Comparison of ENCODE assay signal across 8 cellular contexts in the genomic region with DNA sequence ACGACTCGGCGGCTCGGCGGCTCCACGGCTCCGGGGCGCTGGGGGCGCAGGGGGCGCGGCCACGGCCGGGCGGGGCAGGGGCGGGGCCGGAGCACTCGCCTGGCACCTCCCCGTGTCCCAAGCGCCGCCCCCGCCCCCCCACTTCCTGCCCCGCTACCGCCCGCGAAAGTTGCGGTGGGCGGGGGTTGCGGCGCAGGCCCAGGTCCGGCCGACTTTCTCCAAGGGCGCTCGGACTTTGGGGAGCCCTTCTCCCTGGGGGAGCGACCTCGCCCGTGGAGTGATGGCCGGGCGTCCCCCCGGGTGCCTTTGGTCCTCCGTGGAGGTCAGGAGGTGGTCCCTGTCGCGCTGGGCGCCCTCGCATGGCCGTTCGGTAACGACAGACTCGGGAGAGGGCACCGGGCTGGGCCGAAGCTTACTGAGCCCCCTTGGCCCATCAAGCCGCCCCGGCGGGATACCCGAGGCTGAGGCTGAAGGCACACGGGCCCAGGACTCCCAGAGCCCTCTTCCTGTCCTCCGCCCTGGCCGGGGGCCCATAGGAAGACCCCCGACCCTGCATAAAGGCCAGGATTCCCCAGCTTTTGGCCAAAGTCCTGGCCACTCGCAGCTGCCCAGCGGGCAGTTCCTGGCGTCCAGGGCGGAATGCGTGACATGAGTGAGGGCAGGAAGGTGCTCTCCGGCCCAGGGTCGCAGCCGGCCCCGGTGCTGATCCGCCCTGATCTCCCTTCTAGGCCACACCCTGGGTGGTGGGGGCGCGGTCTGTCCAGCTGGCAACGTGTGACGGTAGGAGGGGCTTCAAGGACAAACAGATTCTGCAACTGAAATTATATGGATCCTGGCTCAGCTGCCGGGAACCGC. TPM values are rescaled to one million over a fixed set of nuclear protein-coding genes. Genes with fewer than 3 reads are reported as not detected.
A peak's percentile ranks its signal among the peaks of the same experiment; 100 is the strongest.
DNase-seq lines count a peak whose midpoint lies in the region; ATAC-seq and TF ChIP-seq lines count a peak whose summit lies in the region.

No MANE protein-coding gene starts in this region.

- no peaks in the 10 kb centered on the region; the same call in 1 of the 2 replicates for H3K36me3 ChIP-seq in Caco-2 (ENCODE audit: control insufficient read depth, insufficient read depth, low read length)
- H3K36me3 ChIP-seq in Panc1 (ENCODE audit: control insufficient read depth, insufficient read depth, low read length), result no peaks in the 10 kb centered on the region
- no peaks in the 10 kb centered on the region for H3K36me3 ChIP-seq in fibroblast of lung (ENCODE audit: control insufficient read depth, insufficient read depth, low read length)
- H3K36me3 ChIP-seq in stomach, result no peaks in the 10 kb centered on the region

- TF ChIP-seq CTCF in Caco-2 (IDR thresholded peaks at IDR 0.05; ENCODE audit: insufficient read depth in 1 of 2, low read depth in 1 of 2, low read length in 1 of 2, severe bottlenecking in 1 of 2, unreplicated experiment in 1 of 2) (peak; percentile 29 to 32), Panc1 (IDR thresholded peaks at IDR 0.05) (peak; percentile 75), fibroblast of lung (conservative IDR thresholded peaks at IDR 0.05 in 1 of 2, IDR thresholded peaks at IDR 0.05 in 1 of 2; ENCODE audit: low read depth in 1 of 2, low read length in 2 of 2) (peak; percentile 37 to 40), nephron progenitor cell (IDR thresholded peaks at IDR 0.05) (no peak), stomach (IDR thresholded peaks at IDR 0.05) (peak in 2 of 7 experiments; percentile 23 to 31)

- no TSS peak for BruUV-seq in Caco-2 (replicated peaks; lab: Mats Ljungman, UMichigan)
- BruUV-seq in Panc1 (replicated peaks; lab: Mats Ljungman, UMichigan), result no TSS peak

- POLR2A ChIA-PET in Caco-2 (lab: Charles Lee), result no interaction called here
- POLR2A ChIA-PET in Panc1 (lab: Charles Lee), result interaction anchor here (0.6 kb wide), 1 partner anchor 105 kb away, joined by 3 read pairs; no protein-coding TSS in a partner anchor

- no peaks in the 10 kb centered on the region for H3K9me3 ChIP-seq in Caco-2
- no peaks in the 10 kb centered on the region for H3K9me3 ChIP-seq in Panc1 (ENCODE audit: control insufficient read depth, insufficient read depth, low read depth, low read length)
- no peaks in the 10 kb centered on the region for H3K9me3 ChIP-seq in fibroblast of lung (ENCODE audit: control insufficient read depth, insufficient read depth, low read depth, low read length)
- no peaks in the 10 kb centered on the region for H3K9me3 ChIP-seq in stomach

- H3K27ac ChIP-seq in Panc1 (ENCODE audit: low read length) (peak overlapping the region; percentile 86), fibroblast of lung (ENCODE audit: insufficient read depth, low read length) (peak overlapping the region; percentile 84), stomach (peak overlapping the region; percentile 87 to 95 (median 88))

- H3K27ac Mint-ChIP-seq in Caco-2 (ENCODE audit: unreplicated experiment), result no peak overlapping the region
- peak overlapping the region; percentile 53 to 95 (median 93) for H3K27ac Mint-ChIP-seq in IgD-negative memory B cell
- H3K27ac Mint-ChIP-seq in nephron progenitor cell, result no peak overlapping the region

- H3K79me2 ChIP-seq in fibroblast of lung (ENCODE audit: control insufficient read depth, insufficient read depth, low read length), result peaks cover 35% of the 10 kb centered on the region

- peak overlapping the region; percentile 98 for H3K4me2 ChIP-seq in fibroblast of lung (ENCODE audit: extremely low read depth, insufficient read depth, low read length)

- in situ Hi-C loops in Panc1 (cut with HindIII; ENCODE audit: low pct_unique_long_range_greater_than_20kb, low sequenced_read_pairs), result no loop called here

- H2AFZ ChIP-seq in fibroblast of lung (ENCODE audit: low read length), result peak overlapping the region; percentile 58

- no peak for TF ChIP-seq POLR2A in stomach (IDR thresholded peaks at IDR 0.05)

- H3K27me3 Mint-ChIP-seq in Caco-2 (ENCODE audit: insufficient read depth, unreplicated experiment) (no peaks in the 10 kb centered on the region), IgD-negative memory B cell (no peaks in the 10 kb centered on the region), nephron progenitor cell (ENCODE audit: low read depth, poor library complexity) (peaks cover 14% of the 10 kb centered on the region)

- WGBS in stomach, 5 donors, result 0 to 1% (median 1%) methylated on average over 1 to 74 of the region's 74 CpGs

- H3K27me3 ChIP-seq in Caco-2 (replicated peaks; ENCODE audit: control insufficient read depth, insufficient read depth, low read length) (no peaks in the 10 kb centered on the region), Panc1 (ENCODE audit: control insufficient read depth, insufficient read depth, low read length) (no peaks in the 10 kb centered on the region), fibroblast of lung (ENCODE audit: control insufficient read depth, insufficient read depth, low read length) (peaks cover 4% of the 10 kb centered on the region), stomach (peaks cover 0 to 34% (median 3%) of the 10 kb centered on the region in 3 donors)

- H4K20me1 ChIP-seq in fibroblast of lung (ENCODE audit: control insufficient read depth, extremely low read depth, insufficient read depth, low read length), result no peaks in the 10 kb centered on the region

- peak overlapping the region; percentile 95 for H3K4me3 Mint-ChIP-seq in Caco-2 (ENCODE audit: unreplicated experiment)
- peak overlapping the region; percentile 86 to 94 (median 92) for H3K4me3 Mint-ChIP-seq in IgD-negative memory B cell
- peak overlapping the region; percentile 76 for H3K4me3 Mint-ChIP-seq in nephron progenitor cell

- peaks cover 23% of the 10 kb centered on the region for H3K4me1 ChIP-seq in Caco-2
- peaks cover 14% of the 10 kb centered on the region for H3K4me1 ChIP-seq in Panc1 (ENCODE audit: control insufficient read depth, insufficient read depth, low read length)
- peaks cover 16% of the 10 kb centered on the region for H3K4me1 ChIP-seq in fibroblast of lung (ENCODE audit: control insufficient read depth, extremely low read depth, insufficient read depth, low read length)
- H3K4me1 ChIP-seq in stomach, result peaks cover 29 to 41% (median 38%) of the 10 kb centered on the region in 4 donors

- peak overlapping the region; percentile 75 for H3K4me3 ChIP-seq in Caco-2 (ENCODE audit: low read depth, low read length)
- H3K4me3 ChIP-seq in Panc1 (ENCODE audit: low read depth in 2 of 2, low read length in 2 of 2), result peak overlapping the region; percentile 66 to 77
- H3K4me3 ChIP-seq in fibroblast of lung (replicated peaks in 1 of 4; ENCODE audit: control extremely low read depth in 1 of 4, insufficient read depth in 1 of 4, low read depth in 3 of 4, low read length in 4 of 4), result peak overlapping the region; percentile 46 to 88 (median 59)
- peak overlapping the region; percentile 67 to 79 (median 75) for H3K4me3 ChIP-seq in stomach

- no peaks in the 10 kb centered on the region for H3K9me3 Mint-ChIP-seq in Caco-2 (ENCODE audit: unreplicated experiment)
- H3K9me3 Mint-ChIP-seq in IgD-negative memory B cell, result no peaks in the 10 kb centered on the region
- H3K9me3 Mint-ChIP-seq in nephron progenitor cell, result no peaks in the 10 kb centered on the region

- CTCF ChIA-PET in Caco-2 (lab: Charles Lee) (interaction anchor here (0.8 to 4.3 kb wide), 6 partner anchors 13 to 250 kb away, joined by 3 to 31 read pairs (median 4); no protein-coding TSS in a partner anchor), Panc1 (lab: Charles Lee) (interaction anchor here (0.7 to 2.3 kb wide), 4 partner anchors 63 to 263 kb away, joined by 3 to 16 read pairs (median 7); no protein-coding TSS in a partner anchor)

- H3K4me1 Mint-ChIP-seq in Caco-2 (ENCODE audit: low read depth, unreplicated experiment) (no peaks in the 10 kb centered on the region), IgD-negative memory B cell (peaks cover 11 to 21% (median 21%) of the 10 kb centered on the region in 3 donors), nephron progenitor cell (peaks cover 28% of the 10 kb centered on the region)

- TF ChIP-seq EP300 in stomach (IDR thresholded peaks at IDR 0.05), result no peak

- ATAC-seq in GM21526 (IDR thresholded peaks at IDR 0.05; ENCODE audit: low FRiP score, unreplicated experiment), result peak; percentile 30
- peak; percentile 78 for ATAC-seq in Panc1

- DNase-seq in Caco-2, result peak; percentile 79 to 88
- no peak for DNase-seq in Panc1 (ENCODE audit: low read depth, low spot score)
- peak; percentile 61 for DNase-seq in activated T-helper 1 cell treated with Interleukin-2 at 50 U/mL for 16 hours (ENCODE audit: low read depth)
- DNase-seq in fibroblast of lung (ENCODE audit: low read depth in 2 of 2), result peak; percentile 89
- peak; percentile 87 for DNase-seq in nephron progenitor cell
- DNase-seq in stomach, result peak; percentile 79

- intact Hi-C loops in Caco-2 (cut with micrococcal nuclease; ENCODE audit: unreplicated experiment), result loop anchor here (5.0 kb wide), 1 partner anchor 71 kb away; no protein-coding TSS in a partner anchor
- intact Hi-C loops in Panc1 (cut with micrococcal nuclease; ENCODE audit: unreplicated experiment), result no loop called here
- intact Hi-C loops in stomach (cut with DNase I; ENCODE audit: low total_unique reads), result no loop called here

- peak overlapping the region; percentile 85 for H3K9ac ChIP-seq in fibroblast of lung (ENCODE audit: insufficient read depth, low read length)

- peaks cover 11% of the 10 kb centered on the region for H3K36me3 Mint-ChIP-seq in Caco-2 (ENCODE audit: insufficient read depth, unreplicated experiment)
- H3K36me3 Mint-ChIP-seq in IgD-negative memory B cell, result no peaks in the 10 kb centered on the region
- H3K36me3 Mint-ChIP-seq in nephron progenitor cell (ENCODE audit: low read depth), result no peaks in the 10 kb centered on the region

RNA-seq across cellular contexts. Expression of gene VAV2, which starts 0.9 kb away (rescaled TPM):
- total RNA-seq in Caco-2 (2022), result 51.8 and 55.3 TPM in 2 replicates
- polyA plus RNA-seq in IgD-negative memory B cell, result 28.7 TPM
- 24.7 TPM for total RNA-seq in Panc1 (2021; ENCODE audit: unreplicated experiment)
- polyA plus RNA-seq in Panc1 (2012; ENCODE audit: insufficient read length), result 19.4 TPM
- total RNA-seq in fibroblast of lung, result 15.2 and 17.7 TPM in 2 replicates
- polyA plus RNA-seq in fibroblast of lung, result 13.7 and 14.9 TPM in 2 replicates
- polyA plus RNA-seq in fibroblast of lung (2012), result 17.3 and 18.1 TPM in 2 replicates
- polyA minus RNA-seq in fibroblast of lung (ENCODE audit: low replicate concordance), result 25.0 and 30.8 TPM in 2 replicates
- total RNA-seq in stomach, result 10 to 100 TPM in 2 of 5 donors, 1 to 10 TPM in 3; 4.1 to 14.2 (median 6.7) TPM
- polyA plus RNA-seq in stomach, result 1 to 10 TPM; 4.1 to 7.8 (median 7.3) TPM

RNA-seq across cellular contexts. Expression of gene BRD3OS, which starts 32.3 kb away (rescaled TPM):
- 9.1 and 9.4 TPM in 2 replicates for total RNA-seq in Caco-2 (2022)
- 26.5 TPM for polyA plus RNA-seq in IgD-negative memory B cell
- 22.1 TPM for total RNA-seq in Panc1 (2021; ENCODE audit: unreplicated experiment)
- 29.3 TPM for polyA plus RNA-seq in Panc1 (2012; ENCODE audit: insufficient read length)
- total RNA-seq in fibroblast of lung, result 10.0 and 12.4 TPM in 2 replicates
- 19.4 and 29.5 TPM in 2 replicates for polyA plus RNA-seq in fibroblast of lung
- polyA plus RNA-seq in fibroblast of lung (2012), result 19.1 and 20.9 TPM in 2 replicates
- polyA minus RNA-seq in fibroblast of lung (ENCODE audit: low replicate concordance), result 18.0 and 24.2 TPM in 2 replicates
- 10 to 100 TPM in 1 of 5 donors, 1 to 10 TPM in 3, not detected in 1; 2.4 to 12.0 (median 4.4) TPM for total RNA-seq in stomach
- polyA plus RNA-seq in stomach, result 1 to 10 TPM; 4.7 to 9.0 (median 8.2) TPM

Comparison
In these comparisons a context has a peak if more than half of its experiments do, and no peak if none do; other contexts are left out.
1. H3K27ac Mint-ChIP-seq: peak in IgD-negative memory B cell (3 of 3); none in Caco-2 (single experiment) and nephron progenitor cell (single experiment).
2. Peak in every context shown above with its lines, with median percentiles within 50 percentile points of each other: H3K4me3 ChIP-seq, H3K4me3 Mint-ChIP-seq and H3K27ac ChIP-seq.